Comparison of ENCODE assay signal across 23 cellular contexts in the genomic region with DNA sequence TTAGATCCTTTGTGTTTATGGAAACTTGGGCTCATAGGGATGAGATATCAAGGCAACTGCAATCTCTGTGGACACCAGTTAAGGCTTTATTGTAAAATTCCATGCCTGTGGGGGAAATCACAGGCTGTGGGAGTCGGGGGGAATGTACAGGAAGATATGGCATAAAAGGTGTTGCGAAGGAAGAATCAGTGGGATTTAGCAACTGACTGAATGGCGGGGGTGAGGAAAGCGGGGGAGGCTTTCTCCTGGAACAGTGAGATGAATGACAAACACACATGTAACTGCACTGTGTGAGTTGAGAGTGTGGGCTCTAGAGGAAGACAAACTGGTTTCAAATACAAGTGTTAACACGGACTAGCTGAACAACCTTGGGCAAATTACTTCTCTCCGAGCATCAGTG.
"Had no signal": no experiment of that assay in that cellular context is flagged by ENCODE, and none has a peak within 500 bp of the region (broad histone marks: within the 10 kb centered on the region; RNA-seq: fewer than 3 reads in every experiment).

No MANE protein-coding gene starts in this region.

- H3K4me3 Mint-ChIP-seq: activated B cell treated with CpG ODN at 0.5 μM for 24 hours; activated CD4-positive, alpha-beta T cell treated with anti-CD3 and anti-CD28 coated beads for 36 hours; activated T-cell treated with anti-CD3 and anti-CD28 coated beads, Interleukin-2, amount 50 U/mL, for 4 hours; brain; nephron progenitor cell; stimulated activated naive B cell treated with anti-CD40 and anti-IgM and Interleukin-4, amounts not matched to agents 10 μg/mL and 1 μg/mL and 100 μg/mL, for 72 hours; T-helper 17 cell had no signal

- H3K4me1 Mint-ChIP-seq: brain, nephron progenitor cell had no signal

- DNase-seq: activated B cell treated with CpG ODN at 0.5 μM for 24 hours; activated CD4-positive, alpha-beta T cell treated with anti-CD3 and anti-CD28 coated beads for 36 hours; activated CD4-positive, alpha-beta T cell treated with anti-CD3 and anti-CD28 coated beads, Interleukin-2, amount 50 U/mL, for 48 hours; activated CD8-positive, alpha-beta memory T cell treated with anti-CD3 and anti-CD28 coated beads, Interleukin-2, amount 50 U/mL, for 48 hours; activated naive CD4-positive, alpha-beta T cell treated with Interleukin-2 at 50 U/mL for 16 hours; activated T-cell treated with anti-CD3 and anti-CD28 coated beads, Interleukin-2, amount 50 U/mL, for 4 hours; aorta; heart left ventricle; islet precursor cell; left cardiac atrium; mesenchymal stem cell; nephron progenitor cell; small intestine; stimulated activated CD4-positive, alpha-beta T cell treated with anti-CD3 and anti-CD28 coated beads, Interleukin-2, amount 100 ng/mL, for 24 hours; stimulated activated naive B cell treated with anti-CD40 and anti-IgM and Interleukin-4, amounts not matched to agents 10 μg/mL and 1 μg/mL and 100 μg/mL, for 72 hours; SW 1271; T-helper 17 cell; upper lobe of left lung had no signal

- H3K36me3 Mint-ChIP-seq: brain had no signal

- H3K27ac Mint-ChIP-seq: activated CD4-positive, alpha-beta T cell treated with anti-CD3 and anti-CD28 coated beads for 36 hours; brain; nephron progenitor cell; T-helper 17 cell had no signal

- H3K4me3 ChIP-seq: dorsolateral prefrontal cortex, esophagus muscularis mucosa, gastroesophageal sphincter, heart left ventricle, upper lobe of left lung had no signal

- H3K9me3 Mint-ChIP-seq: activated B cell treated with CpG ODN at 0.5 μM for 24 hours; activated T-cell treated with anti-CD3 and anti-CD28 coated beads, Interleukin-2, amount 50 U/mL, for 4 hours; nephron progenitor cell; stimulated activated naive B cell treated with anti-CD40 and anti-IgM and Interleukin-4, amounts not matched to agents 10 μg/mL and 1 μg/mL and 100 μg/mL, for 72 hours had no signal

- ATAC-seq: activated T-cell treated with anti-CD3 and anti-CD28 coated beads, Interleukin-2, amount 50 U/mL, for 4 hours; gastroesophageal sphincter; heart left ventricle; left cardiac atrium; sciatic nerve; T-helper 17 cell had no signal

- H3K27me3 Mint-ChIP-seq: activated B cell treated with CpG ODN at 0.5 μM for 24 hours; activated CD4-positive, alpha-beta T cell treated with anti-CD3 and anti-CD28 coated beads for 36 hours; stimulated activated naive B cell treated with anti-CD40 and anti-IgM and Interleukin-4, amounts not matched to agents 10 μg/mL and 1 μg/mL and 100 μg/mL, for 72 hours; T-helper 17 cell had no signal

- H3K27ac ChIP-seq: esophagus muscularis mucosa, gastroesophageal sphincter, heart left ventricle, upper lobe of left lung had no signal
